Comparison of ENCODE assay signal across 19 cellular contexts in the genomic region with DNA sequence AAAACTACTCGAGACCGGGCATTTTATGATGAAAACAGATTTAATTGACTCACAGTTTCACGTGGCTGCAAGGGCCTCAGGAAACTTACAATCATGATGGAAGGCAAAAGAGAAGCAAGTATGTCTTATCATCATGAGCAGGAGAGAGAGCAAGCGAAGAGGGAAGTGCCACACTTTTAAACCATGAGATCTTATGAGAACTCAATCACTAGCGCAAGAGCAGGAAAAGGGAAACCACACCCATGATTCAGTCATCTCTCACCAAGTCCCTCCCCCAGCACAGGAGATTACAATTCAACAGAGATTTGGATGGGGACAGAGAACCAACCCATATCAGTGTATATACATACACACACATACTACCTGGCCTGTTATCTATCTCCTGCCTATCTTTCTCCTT.
"Had no signal": no experiment of that assay in that cellular context is flagged by ENCODE, and none has a peak within 500 bp of the region (broad histone marks: within the 10 kb centered on the region; RNA-seq: fewer than 3 reads in every experiment).

No MANE protein-coding gene starts in this region.

- H3K27ac ChIP-seq: esophagus squamous epithelium, skin epidermis, tibial artery, WERI-Rb-1 had no signal

- H3K27me3 Mint-ChIP-seq: activated CD4-positive, alpha-beta memory T cell treated with anti-CD3 and anti-CD28 coated beads for 36 hours; activated CD4-positive, alpha-beta T cell treated with anti-CD3 and anti-CD28 coated beads for 36 hours; activated CD8-positive, alpha-beta memory T cell treated with anti-CD3 and anti-CD28 coated beads, Interleukin-2, amount 10 ng/mL, durations not matched to agents 7 days and 5 days; activated naive CD4-positive, alpha-beta T cell treated with anti-CD3 and anti-CD28 coated beads, Interleukin-2, amount 50 U/mL, for 24 hours; progenitor cell of endocrine pancreas had no signal

- H3K4me3 Mint-ChIP-seq: activated CD4-positive, alpha-beta memory T cell treated with anti-CD3 and anti-CD28 coated beads for 36 hours; activated CD4-positive, alpha-beta T cell treated with anti-CD3 and anti-CD28 coated beads for 36 hours; activated CD8-positive, alpha-beta memory T cell treated with anti-CD3 and anti-CD28 coated beads, Interleukin-2, amount 10 ng/mL, durations not matched to agents 7 days and 5 days; activated naive CD4-positive, alpha-beta T cell treated with anti-CD3 and anti-CD28 coated beads, Interleukin-2, amount 50 U/mL, for 24 hours; nephron progenitor cell; T-helper 2 cell treated with Interferon-gamma antibody and Interleukin-4, amounts not matched to agents 5 μg/mL and 100 μg/mL, for 36 hours had no signal

- H3K9me3 ChIP-seq: esophagus squamous epithelium, tibial artery had no signal

- H3K9me3 Mint-ChIP-seq: nephron progenitor cell had no signal

- H3K36me3 ChIP-seq: esophagus squamous epithelium, tibial artery, WERI-Rb-1 had no signal

- H3K4me1 ChIP-seq: esophagus squamous epithelium, tibial artery had no signal

- H3K4me3 ChIP-seq: esophagus squamous epithelium, skin epidermis, tibial artery had no signal

- H3K27me3 ChIP-seq: esophagus squamous epithelium, tibial artery had no signal

- H3K27ac Mint-ChIP-seq: activated CD4-positive, alpha-beta memory T cell treated with anti-CD3 and anti-CD28 coated beads for 36 hours; activated CD4-positive, alpha-beta T cell treated with anti-CD3 and anti-CD28 coated beads for 36 hours; activated CD8-positive, alpha-beta memory T cell treated with anti-CD3 and anti-CD28 coated beads, Interleukin-2, amount 10 ng/mL, durations not matched to agents 7 days and 5 days; activated naive CD4-positive, alpha-beta T cell treated with anti-CD3 and anti-CD28 coated beads, Interleukin-2, amount 50 U/mL, for 24 hours; nephron progenitor cell; progenitor cell of endocrine pancreas; T-helper 2 cell treated with Interferon-gamma antibody and Interleukin-4, amounts not matched to agents 5 μg/mL and 100 μg/mL, for 36 hours had no signal

- DNase-seq: activated CD4-positive, alpha-beta memory T cell treated with anti-CD3 and anti-CD28 coated beads for 36 hours; activated CD4-positive, alpha-beta T cell treated with anti-CD3 and anti-CD28 coated beads for 36 hours; activated CD8-positive, alpha-beta memory T cell treated with anti-CD3 and anti-CD28 coated beads, Interleukin-2, amount 10 ng/mL, durations not matched to agents 7 days and 5 days; activated T-cell treated with anti-CD3 and anti-CD28 coated beads, Interleukin-2, amount 50 U/mL, for 1 hour; amniotic stem cell; caudate nucleus; esophagus squamous epithelium; head of caudate nucleus; mesenchymal stem cell; nephron progenitor cell; right cardiac atrium; stimulated activated CD4-positive, alpha-beta T cell treated with anti-CD3 and anti-CD28 coated beads, Interleukin-4, amount 100 ng/mL, for 24 hours; stimulated activated naive CD4-positive, alpha-beta T cell; tibial artery; WERI-Rb-1 had no signal

- H3K36me3 Mint-ChIP-seq: activated CD4-positive, alpha-beta memory T cell treated with anti-CD3 and anti-CD28 coated beads for 36 hours; activated CD8-positive, alpha-beta memory T cell treated with anti-CD3 and anti-CD28 coated beads, Interleukin-2, amount 10 ng/mL, durations not matched to agents 7 days and 5 days; activated naive CD4-positive, alpha-beta T cell treated with anti-CD3 and anti-CD28 coated beads, Interleukin-2, amount 50 U/mL, for 24 hours had no signal

- ATAC-seq: activated CD4-positive, alpha-beta T cell treated with anti-CD3 and anti-CD28 coated beads for 36 hours; activated CD8-positive, alpha-beta memory T cell treated with anti-CD3 and anti-CD28 coated beads, Interleukin-2, amount 10 ng/mL, durations not matched to agents 7 days and 5 days; right cardiac atrium had no signal

- H3K4me1 Mint-ChIP-seq: activated CD4-positive, alpha-beta T cell treated with anti-CD3 and anti-CD28 coated beads for 36 hours; activated CD8-positive, alpha-beta memory T cell treated with anti-CD3 and anti-CD28 coated beads, Interleukin-2, amount 10 ng/mL, durations not matched to agents 7 days and 5 days; activated naive CD4-positive, alpha-beta T cell treated with anti-CD3 and anti-CD28 coated beads, Interleukin-2, amount 50 U/mL, for 24 hours; nephron progenitor cell had no signal
